8 cellular contexts compared by ENCODE assay signal in genomic region chr13:98279473-98280175, GRCh38.
DNase-seq lines count a peak whose midpoint lies in the region; ATAC-seq and TF ChIP-seq lines count a peak whose summit lies in the region.

No MANE protein-coding gene starts in this region.

- dilution Hi-C loops in mammary epithelial cell (cut with HindIII; ENCODE audit: low sequenced_read_pairs): no loop called here

- in situ Hi-C loops in mammary epithelial cell (cut with MboI; ENCODE audit: low sequenced_read_pairs in 2 of 2): no loop called here

- H3K36me3 ChIP-seq in mammary epithelial cell (ENCODE audit: insufficient read depth, low read length): no peaks in the 10 kb centered on the region

- peaks cover 3% of the 10 kb centered on the region for H3K4me1 Mint-ChIP-seq in CD14-positive monocyte
- H3K4me1 Mint-ChIP-seq in glutamatergic neuron (ENCODE audit: low read depth, unreplicated experiment): peaks cover 46% of the 10 kb centered on the region

- H3K4me2 ChIP-seq in mammary epithelial cell (ENCODE audit: insufficient read depth, low read depth, low read length): no peak overlapping the region

- no peaks in the 10 kb centered on the region for H3K36me3 Mint-ChIP-seq in CD14-positive monocyte
- no peaks in the 10 kb centered on the region for H3K36me3 Mint-ChIP-seq in glutamatergic neuron (ENCODE audit: unreplicated experiment)

- H2AFZ ChIP-seq in mammary epithelial cell (ENCODE audit: low read depth, low read length): no peak overlapping the region

- WGBS in mammary epithelial cell (ENCODE audit: low coverage, missing lambda C conversion rate): 89% methylated on average over 7 of the region's 13 CpGs

- intact Hi-C loops in CD14-positive monocyte (cut with micrococcal nuclease): no loop called here
- intact Hi-C loops in mammary epithelial cell (cut with micrococcal nuclease): no loop called here

- ATAC-seq in GM21619 (IDR thresholded peaks at IDR 0.05; ENCODE audit: unreplicated experiment) (peak; percentile 78), GM19023 (IDR thresholded peaks at IDR 0.05; ENCODE audit: unreplicated experiment) (no peak)

- no peaks in the 10 kb centered on the region for H4K20me1 ChIP-seq in mammary epithelial cell (ENCODE audit: insufficient read depth, low read length)

- no peak overlapping the region for H3K9ac ChIP-seq in mammary epithelial cell (ENCODE audit: insufficient read depth, low read length)

- H3K4me1 ChIP-seq in mammary epithelial cell (ENCODE audit: insufficient read depth, low read length): no peaks in the 10 kb centered on the region

- peak overlapping the region; percentile 9 to 67 for H3K4me3 Mint-ChIP-seq in CD14-positive monocyte
- peak overlapping the region; percentile 76 for H3K4me3 Mint-ChIP-seq in glutamatergic neuron (ENCODE audit: unreplicated experiment)

- no peaks in the 10 kb centered on the region for H3K27me3 ChIP-seq in mammary epithelial cell (ENCODE audit: insufficient read depth, low read length)

- H3K27me3 Mint-ChIP-seq in CD14-positive monocyte (ENCODE audit: low read depth in 3 of 3) (peaks cover 0 to 4% (median 0%) of the 10 kb centered on the region in 3 donors), glutamatergic neuron (ENCODE audit: unreplicated experiment) (peaks cover 11% of the 10 kb centered on the region)

- H3K4me3 ChIP-seq in mammary epithelial cell (replicated peaks in 1 of 3; ENCODE audit: insufficient read depth in 1 of 3, low read depth in 2 of 3, low read length in 3 of 3): no peak overlapping the region

- H3K9me3 Mint-ChIP-seq in CD14-positive monocyte: peaks cover 0 to 3% (median 0%) of the 10 kb centered on the region in 7 donors
- H3K9me3 Mint-ChIP-seq in glutamatergic neuron (ENCODE audit: unreplicated experiment): peaks cover 11% of the 10 kb centered on the region

- no peak for DNase-seq in CD14-positive monocyte (ENCODE audit: low spot score)
- peak; percentile 83 for DNase-seq in NCI-H2171 treated with DMSO at 0.1 percent for 48 hours (lab: John Stamatoyannopoulos, UW)
- DNase-seq in glutamatergic neuron: no peak
- no peak for DNase-seq in mammary epithelial cell
- no peak for DNase-seq in OCI-M2 (lab: John Stamatoyannopoulos, UW; ENCODE audit: unreplicated experiment)
- no peak for DNase-seq in AG08395 (ENCODE audit: low spot score)

- no peak for TF ChIP-seq CTCF in CD14-positive monocyte (IDR thresholded peaks at IDR 0.05)
- TF ChIP-seq CTCF in glutamatergic neuron (IDR thresholded peaks at IDR 0.05; ENCODE audit: partially characterized antibody, unreplicated experiment): no peak
- no peak for TF ChIP-seq CTCF in mammary epithelial cell (conservative IDR thresholded peaks at IDR 0.05 in 1 of 2, IDR thresholded peaks at IDR 0.05 in 1 of 2; ENCODE audit: extremely low read depth in 1 of 2, insufficient read depth in 1 of 2, low read depth in 1 of 2, low read length in 2 of 2)

- no peak overlapping the region for H3K27ac ChIP-seq in mammary epithelial cell (ENCODE audit: insufficient read depth, low read depth, low read length)

- CTCF ChIA-PET in mammary epithelial cell (lab: Charles Lee; ENCODE audit: low non-redundant PET): no interaction called here

- no peaks in the 10 kb centered on the region for H3K9me3 ChIP-seq in mammary epithelial cell (replicated peaks; ENCODE audit: insufficient read depth, low read length)

- H3K79me2 ChIP-seq in mammary epithelial cell (ENCODE audit: insufficient read depth, low read length): no peaks in the 10 kb centered on the region

- H3K27ac Mint-ChIP-seq in CD14-positive monocyte: no peak overlapping the region
- H3K27ac Mint-ChIP-seq in glutamatergic neuron (ENCODE audit: unreplicated experiment): peak overlapping the region; percentile 83

- BruUV-seq in mammary epithelial cell (replicated peaks; lab: Mats Ljungman, UMichigan): no TSS peak
